In the genomic region with DNA sequence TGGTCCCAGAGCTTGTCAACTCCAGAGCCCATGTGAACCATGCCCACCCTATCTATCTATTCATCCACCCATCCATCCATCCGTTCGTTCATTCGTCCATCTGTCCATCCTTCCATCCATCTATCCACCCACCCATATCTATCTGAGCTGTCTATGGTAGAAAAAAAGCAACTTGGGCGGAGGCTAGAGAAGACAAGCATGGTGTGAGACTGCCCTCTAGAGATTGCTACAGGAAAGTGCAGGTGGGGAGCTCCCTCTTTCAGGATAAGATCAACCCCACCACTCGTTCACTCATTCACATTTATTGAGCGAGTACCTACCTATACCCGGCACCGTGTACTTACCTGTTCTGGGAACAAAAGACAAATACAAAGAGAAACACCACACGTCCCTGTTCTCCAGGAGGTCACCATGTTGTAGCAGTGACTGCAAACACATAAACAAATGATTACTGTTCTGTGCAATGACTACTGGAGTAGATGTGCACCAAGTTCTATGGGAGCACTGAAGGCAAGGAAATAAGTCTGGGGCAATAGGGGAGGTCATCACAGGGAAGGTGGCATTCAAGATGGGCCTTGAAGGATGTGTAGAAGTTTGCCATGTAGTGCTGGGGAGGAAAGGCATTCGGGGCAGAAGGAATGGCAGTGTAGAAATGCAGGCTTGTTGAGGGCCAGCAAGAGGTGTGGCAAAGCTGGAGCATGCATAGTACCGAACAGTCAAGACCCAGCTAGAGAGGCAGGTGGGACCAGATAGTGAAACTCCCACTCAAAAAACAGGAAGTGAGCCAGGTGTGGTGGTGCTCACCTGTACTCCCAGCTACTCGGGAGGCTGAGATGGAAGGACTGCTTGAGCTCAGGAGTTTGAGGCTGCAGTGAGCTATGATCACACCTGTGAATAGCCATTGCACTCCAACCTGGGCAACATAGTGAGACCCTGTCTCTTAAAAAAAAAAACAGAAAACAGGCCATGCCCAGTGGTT, we compare ENCODE assay signal across 8 cellular contexts. TPM values are rescaled to one million over a fixed set of nuclear protein-coding genes. Genes with fewer than 3 reads are reported as not detected.
DNase-seq lines count a peak whose midpoint lies in the region; ATAC-seq and TF ChIP-seq lines count a peak whose summit lies in the region.

No MANE protein-coding gene starts in this region.

- H3K27ac Mint-ChIP-seq in naive B cell, result no peak overlapping the region

- no peaks in the 10 kb centered on the region for H3K4me1 Mint-ChIP-seq in naive B cell

- no peak overlapping the region for H3K9ac ChIP-seq in Karpas-422 (ENCODE audit: low read length)
- no peak overlapping the region for H3K9ac ChIP-seq in OCI-LY1 (ENCODE audit: low read length)

- ATAC-seq in naive B cell (ENCODE audit: low read depth in 2 of 2) (peak; percentile 84 to 94), GM18909 (IDR thresholded peaks at IDR 0.05; ENCODE audit: poor library complexity, unreplicated experiment) (no peak)

- H3K27me3 ChIP-seq in Karpas-422 (ENCODE audit: low read length) (no peaks in the 10 kb centered on the region), OCI-LY1 (ENCODE audit: insufficient read depth, low read length) (peaks cover 4% of the 10 kb centered on the region; the same call in 1 of the 2 replicates), esophagus muscularis mucosa (peaks cover 0 to 37% (median 0%) of the 10 kb centered on the region in 4 donors), thyroid gland (no peaks in the 10 kb centered on the region)

- H3K27ac ChIP-seq in Karpas-422 (ENCODE audit: low read length) (no peak overlapping the region), OCI-LY1 (ENCODE audit: low read depth, low read length, poor library complexity, severe bottlenecking) (no peak overlapping the region), esophagus muscularis mucosa (replicated peaks in 1 of 4) (no peak overlapping the region), thyroid gland (no peak overlapping the region)

- H4K20me1 ChIP-seq in Karpas-422 (ENCODE audit: insufficient read depth, low read depth, low read length), result no peaks in the 10 kb centered on the region
- no peaks in the 10 kb centered on the region for H4K20me1 ChIP-seq in OCI-LY1 (ENCODE audit: insufficient read depth, low read length)

- H3K4me1 ChIP-seq in Karpas-422 (ENCODE audit: low read length), result no peaks in the 10 kb centered on the region
- no peaks in the 10 kb centered on the region for H3K4me1 ChIP-seq in OCI-LY1 (ENCODE audit: insufficient read depth, low read length, severe bottlenecking)
- H3K4me1 ChIP-seq in esophagus muscularis mucosa, result no peaks in the 10 kb centered on the region
- H3K4me1 ChIP-seq in thyroid gland, result no peaks in the 10 kb centered on the region

- TF ChIP-seq EP300 in esophagus muscularis mucosa (IDR thresholded peaks at IDR 0.05), result no peak

- H3K9me3 ChIP-seq in Karpas-422 (ENCODE audit: low read length), result no peaks in the 10 kb centered on the region
- H3K9me3 ChIP-seq in OCI-LY1 (ENCODE audit: low read length), result no peaks in the 10 kb centered on the region
- no peaks in the 10 kb centered on the region for H3K9me3 ChIP-seq in esophagus muscularis mucosa
- H3K9me3 ChIP-seq in thyroid gland, result no peaks in the 10 kb centered on the region

- no peak overlapping the region for H3K4me2 ChIP-seq in Karpas-422 (ENCODE audit: low read depth, low read length, poor library complexity, severe bottlenecking)
- no peak overlapping the region for H3K4me2 ChIP-seq in OCI-LY1 (ENCODE audit: low read length)

- H3K79me2 ChIP-seq in Karpas-422 (ENCODE audit: low read length), result no peaks in the 10 kb centered on the region
- no peaks in the 10 kb centered on the region for H3K79me2 ChIP-seq in OCI-LY1 (ENCODE audit: insufficient read depth, low read length)

- 21% methylated on average over 12 of the region's 12 CpGs for WGBS in esophagus muscularis mucosa
- WGBS in thyroid gland, 2 donors, result 23 to 24% methylated on average over 12 of the region's 12 CpGs

- H2AFZ ChIP-seq in Karpas-422 (ENCODE audit: low read length) (no peak overlapping the region), OCI-LY1 (ENCODE audit: low read length) (no peak overlapping the region)

- H3K36me3 ChIP-seq in Karpas-422 (ENCODE audit: insufficient read depth, low read length) (no peaks in the 10 kb centered on the region), OCI-LY1 (ENCODE audit: insufficient read depth, low read length) (no peaks in the 10 kb centered on the region), esophagus muscularis mucosa (no peaks in the 10 kb centered on the region), thyroid gland (no peaks in the 10 kb centered on the region)

- peaks cover 0 to 10% (median 0%) of the 10 kb centered on the region in 3 donors for H3K27me3 Mint-ChIP-seq in naive B cell

- H3K4me3 Mint-ChIP-seq in naive B cell, result no peak overlapping the region

- H3K36me3 Mint-ChIP-seq in naive B cell, result no peaks in the 10 kb centered on the region

- H3K4me3 ChIP-seq in Karpas-422 (ENCODE audit: low read length) (no peak overlapping the region), OCI-LY1 (ENCODE audit: low read depth, low read length, poor library complexity, severe bottlenecking) (no peak overlapping the region), esophagus muscularis mucosa (no peak overlapping the region), thyroid gland (replicated peaks in 1 of 3) (no peak overlapping the region)

- H3K9me2 ChIP-seq in Karpas-422 (replicated peaks; ENCODE audit: insufficient read depth, low read length) (no peaks in the 10 kb centered on the region), OCI-LY1 (ENCODE audit: low read depth, low read length) (no peaks in the 10 kb centered on the region)

- peak; percentile 94 for TF ChIP-seq CTCF in OCI-LY1 (IDR thresholded peaks at IDR 0.05; ENCODE audit: low read length)
- peak; percentile 90 to 97 (median 95) for TF ChIP-seq CTCF in esophagus muscularis mucosa (IDR thresholded peaks at IDR 0.05)
- TF ChIP-seq CTCF in thyroid gland (IDR thresholded peaks at IDR 0.05), result peak; percentile 76 to 95 (median 92)

- intact Hi-C loops in esophagus muscularis mucosa (cut with DNase I) (loop anchor here (2.0 to 5.0 kb wide), 4 partner anchors 64 to 202 kb away; a partner anchor contains a TSS), thyroid gland (cut with DNase I) (no loop called here)

- DNase-seq in DMS79 (lab: John Stamatoyannopoulos, UW) (peak; percentile 31), Karpas-422 (peak; percentile 90), esophagus muscularis mucosa (ENCODE audit: extremely low spot score) (no peak), naive B cell (peak; percentile 62), thyroid gland (peak; percentile 35 to 45)
- DNase-seq in activated CD8-positive, alpha-beta memory T cell treated with anti-CD3 and anti-CD28 coated beads, Interleukin-2, amount 50 U/mL, for 1 hour (ENCODE audit: extremely low read depth), result peak; percentile 38

- no peak for TF ChIP-seq POLR2A in esophagus muscularis mucosa (IDR thresholded peaks at IDR 0.05; ENCODE audit: low read depth)
- no peak for TF ChIP-seq POLR2A in thyroid gland (IDR thresholded peaks at IDR 0.05)

- H3F3A ChIP-seq in OCI-LY1 (ENCODE audit: insufficient read depth, low read length), result no peaks in the 10 kb centered on the region

- no peaks in the 10 kb centered on the region for H3K9me3 Mint-ChIP-seq in naive B cell

RNA-seq across cellular contexts. Expression of a gene that starts 13.4 kb away (rescaled TPM):
- 120 and 167 TPM in 2 replicates for total RNA-seq in Karpas-422 (2014; rRNA removed; shearing (Covaris generic); ENCODE audit: low replicate concordance)
- 10 to 100 TPM; 62.5 to 93.9 (median 72.9) TPM for total RNA-seq in esophagus muscularis mucosa
- polyA plus RNA-seq in naive B cell (ENCODE audit: low read depth in 6 of 6), result 100 to 1,000 TPM; 170 to 239 (median 193) TPM
- 100 to 1,000 TPM in 2 of 4 donors, 10 to 100 TPM in 2; 48.6 to 317 (median 133) TPM for total RNA-seq in thyroid gland

RNA-seq across cellular contexts. Expression of a gene that starts 29.0 kb away (rescaled TPM):
- 43.8 and 47.1 TPM in 2 replicates for total RNA-seq in Karpas-422 (2014; rRNA removed; shearing (Covaris generic); ENCODE audit: low replicate concordance)
- 10 to 100 TPM; 46.4 to 76.4 (median 62.9) TPM for total RNA-seq in esophagus muscularis mucosa
- polyA plus RNA-seq in naive B cell (ENCODE audit: low read depth in 6 of 6), result 10 to 100 TPM; 75.2 to 89.3 (median 76.9) TPM
- total RNA-seq in thyroid gland, result 100 to 1,000 TPM in 2 of 4 donors, 10 to 100 TPM in 2; 80.9 to 103 (median 99.0) TPM

RNA-seq across cellular contexts. Expression of a gene that starts 48.4 kb away (rescaled TPM):
- total RNA-seq in Karpas-422 (2014; rRNA removed; shearing (Covaris generic); ENCODE audit: low replicate concordance), result 21.8 and 29.7 TPM in 2 replicates
- total RNA-seq in esophagus muscularis mucosa (100 to 1,000 TPM; 157 to 210 (median 183) TPM), thyroid gland (100 to 1,000 TPM; 111 to 163 (median 139) TPM)
- 100 to 1,000 TPM; 147 to 228 (median 187) TPM for polyA plus RNA-seq in naive B cell (ENCODE audit: low read depth in 6 of 6)
